8 cellular contexts compared by ENCODE assay signal in genomic region chr9:15606667-15607472, GRCh38. TPM values are rescaled to one million over a fixed set of nuclear protein-coding genes. Genes with fewer than 3 reads are reported as not detected.
DNase-seq lines count a peak whose midpoint lies in the region; ATAC-seq and TF ChIP-seq lines count a peak whose summit lies in the region.

No MANE protein-coding gene starts in this region.

- peak; percentile 64 for ATAC-seq in GM19438 (IDR thresholded peaks at IDR 0.05; ENCODE audit: low read depth, unreplicated experiment)

- no peaks in the 10 kb centered on the region for H3K9me3 Mint-ChIP-seq in immature natural killer cell

- H3K4me1 Mint-ChIP-seq in immature natural killer cell = no peaks in the 10 kb centered on the region

- H3K27ac Mint-ChIP-seq in immature natural killer cell = no peak overlapping the region

- DNase-seq in COR-L47 (lab: John Stamatoyannopoulos, UW) (peak; percentile 27), NCI-H1694 treated with DMSO at 0.1 percent for 48 hours (lab: John Stamatoyannopoulos, UW) (peak; percentile 60), adrenal gland (peak in 1 of 7 donors; percentile 8), immature natural killer cell (peak; percentile 37 to 54 (median 51)), tibial artery (no peak)
- DNase-seq in activated CD4-positive, CD25-positive, alpha-beta regulatory T cell (lab: John Stamatoyannopoulos, UW) = no peak
- no peak for DNase-seq in activated CD4-positive, alpha-beta T cell treated with anti-CD3 and anti-CD28 coated beads, Interleukin-2, amount 50 U/mL, for 1 hour

- H3K36me3 ChIP-seq in adrenal gland (replicated peaks in 1 of 2) (no peaks in the 10 kb centered on the region), tibial artery (no peaks in the 10 kb centered on the region)

- no peak for TF ChIP-seq POLR2A in adrenal gland (IDR thresholded peaks at IDR 0.05)

- intact Hi-C loops in adrenal gland (cut with DNase I) (no loop called here), tibial artery (cut with DNase I; ENCODE audit: low total_unique reads) (loop anchor here (10.0 kb wide), 1 partner anchor 332 kb away; no protein-coding TSS in a partner anchor)

- H3K4me1 ChIP-seq in adrenal gland (replicated peaks in 1 of 2) = no peaks in the 10 kb centered on the region
- no peaks in the 10 kb centered on the region for H3K4me1 ChIP-seq in tibial artery

- peaks cover 0 to 3% (median 3%) of the 10 kb centered on the region in 3 donors for H3K27me3 Mint-ChIP-seq in immature natural killer cell (ENCODE audit: low read depth in 3 of 3)

- H3K4me3 ChIP-seq in adrenal gland (no peak overlapping the region), tibial artery (no peak overlapping the region)

- TF ChIP-seq CTCF in adrenal gland (IDR thresholded peaks at IDR 0.05) (peak; percentile 60 to 84 (median 76)), tibial artery (IDR thresholded peaks at IDR 0.05) (peak; percentile 68 to 72)

- H3K9me3 ChIP-seq in adrenal gland (replicated peaks in 1 of 3) (no peaks in the 10 kb centered on the region), tibial artery (no peaks in the 10 kb centered on the region)

- H3K4me3 Mint-ChIP-seq in immature natural killer cell = no peak overlapping the region

- H3K36me3 Mint-ChIP-seq in immature natural killer cell = no peaks in the 10 kb centered on the region

- H3K27me3 ChIP-seq in adrenal gland (no peaks in the 10 kb centered on the region), tibial artery (no peaks in the 10 kb centered on the region)

- 0% methylated on average over 1 of the region's 1 CpG for WGBS in adrenal gland, 4 donors

- no peak overlapping the region for H3K27ac ChIP-seq in adrenal gland
- no peak overlapping the region for H3K27ac ChIP-seq in tibial artery

RNA-seq across cellular contexts. Expression of gene CCDC171, which starts 54.0 kb away (rescaled TPM):
- 1 to 10 TPM; 1.2 to 4.2 (median 2.1) TPM for total RNA-seq in adrenal gland
- 1 to 10 TPM; 1.4 to 4.1 (median 3.2) TPM for polyA plus RNA-seq in adrenal gland
- polyA plus RNA-seq in immature natural killer cell = under 1 TPM in 2 of 3 donors, not detected in 1; 0.33 to 0.62 TPM

Comparison
In these comparisons a context has a peak if more than half of its experiments do, and no peak if none do; other contexts are left out.
1. DNase-seq: peak in COR-L47 (single experiment), NCI-H1694 treated with DMSO at 0.1 percent for 48 hours (single experiment) and immature natural killer cell (3 of 3); none in tibial artery (0 of 2), activated CD4-positive, CD25-positive, alpha-beta regulatory T cell (0 of 4) and activated CD4-positive, alpha-beta T cell treated with anti-CD3 and anti-CD28 coated beads, Interleukin-2, amount 50 U/mL, for 1 hour (single experiment).